In genomic region chr19:39342647-39343305, GRCh38 we compare ENCODE assay signal across 9 cellular contexts. TPM values are rescaled to one million over a fixed set of nuclear protein-coding genes. Genes with fewer than 3 reads are reported as not detected.
A peak's percentile ranks its signal among the peaks of the same experiment; 100 is the strongest.
DNase-seq lines count a peak whose midpoint lies in the region; ATAC-seq and TF ChIP-seq lines count a peak whose summit lies in the region.
"Had no signal": no experiment of that assay in that cellular context is flagged by ENCODE, and none has a peak within 500 bp of the region (broad histone marks: within the 10 kb centered on the region; RNA-seq: fewer than 3 reads in every experiment).

No MANE protein-coding gene starts in this region.

- peaks cover 7% of the 10 kb centered on the region; the same call in 1 of the 2 replicates for H3K36me3 ChIP-seq in SJCRH30

- H3K27ac Mint-ChIP-seq in nephron = peak overlapping the region; percentile 43 to 76 (median 65)

- in situ Hi-C loops in GM13977 (cut with MboI; ENCODE audit: low pct_unique_long_range_greater_than_20kb, low sequenced_read_pairs, unreplicated experiment) = no loop called here

- DNase-seq in SJCRH30 (no peak), epithelial cell of esophagus (ENCODE audit: low read depth) (peak; percentile 13), GM13977 (ENCODE audit: low spot score) (no peak), NOMO-1 treated with DMSO at 0.1 percent for 48 hours (lab: John Stamatoyannopoulos, UW; ENCODE audit: unreplicated experiment) (no peak), NCI-H2029 (lab: John Stamatoyannopoulos, UW) (no peak)

- peaks cover 12% of the 10 kb centered on the region for H3K4me1 ChIP-seq in SJCRH30

- ATAC-seq in GM19467 (IDR thresholded peaks at IDR 0.05; ENCODE audit: unreplicated experiment) = peak; percentile 3
- no peak for ATAC-seq in HG03342 (IDR thresholded peaks at IDR 0.05; ENCODE audit: unreplicated experiment)

- no peaks in the 10 kb centered on the region for H3K27me3 Mint-ChIP-seq in nephron (ENCODE audit: low read depth)

- no peak overlapping the region for H3K27ac ChIP-seq in SJCRH30

- TF ChIP-seq CTCF in epithelial cell of esophagus (IDR thresholded peaks at IDR 0.05; ENCODE audit: insufficient read depth, low read depth, low read length, missing control alignments) = no peak
- no peak for TF ChIP-seq CTCF in nephron (IDR thresholded peaks at IDR 0.05; ENCODE audit: unreplicated experiment in 3 of 3)
- no peak for TF ChIP-seq CTCF in GM13977 (IDR thresholded peaks at IDR 0.05; ENCODE audit: extremely low read depth, insufficient read depth, missing control alignments)

- peak overlapping the region; percentile 92 to 94 (median 93) for H3K4me3 Mint-ChIP-seq in nephron

- H3K27me3 ChIP-seq in SJCRH30 = no peaks in the 10 kb centered on the region

- peaks cover 19% of the 10 kb centered on the region for H3K36me3 Mint-ChIP-seq in nephron (ENCODE audit: low read depth)

- H3K9me3 ChIP-seq in SJCRH30 (replicated peaks) = no peaks in the 10 kb centered on the region

- peaks cover 54% of the 10 kb centered on the region for H3K4me1 Mint-ChIP-seq in nephron

- no peaks in the 10 kb centered on the region for H3K9me3 Mint-ChIP-seq in nephron

- peak overlapping the region; percentile 95 for H3K4me3 ChIP-seq in SJCRH30
- peak overlapping the region; percentile 82 for H3K4me3 ChIP-seq in epithelial cell of esophagus (ENCODE audit: low read length)

RNA-seq across cellular contexts. Expression of gene SAMD4B, which starts 0.6 kb away (rescaled TPM):
- total RNA-seq in SJCRH30 (2014; rRNA removed; shearing (Covaris generic)) = 125 and 129 TPM in 2 replicates

RNA-seq across cellular contexts. Expression of gene GMFG, which starts 6.9 kb away (rescaled TPM):
- 3.3 and 3.7 TPM in 2 replicates for total RNA-seq in SJCRH30 (2014; rRNA removed; shearing (Covaris generic))

RNA-seq across cellular contexts. Expression of gene LRFN1, which starts 22.1 kb away (rescaled TPM):
- total RNA-seq in SJCRH30 (2014; rRNA removed; shearing (Covaris generic)) = 0.59 and 0.66 TPM in 2 replicates

RNA-seq across cellular contexts. Expression of gene IFNL1, which starts 46.6 kb away (rescaled TPM):
- total RNA-seq in SJCRH30 (2014; rRNA removed; shearing (Covaris generic)) = not detected in 2 replicates
- total RNA-seq: activated CD8-positive, alpha-beta memory T cell treated with anti-CD3 and anti-CD28 coated beads for 36 hours had no signal

RNA-seq across cellular contexts. Expression of gene PAF1, which starts 48.1 kb away (rescaled TPM):
- total RNA-seq in SJCRH30 (2014; rRNA removed; shearing (Covaris generic)) = 73.6 and 85.7 TPM in 2 replicates
